15 cellular contexts compared by ENCODE assay signal in the genomic region with DNA sequence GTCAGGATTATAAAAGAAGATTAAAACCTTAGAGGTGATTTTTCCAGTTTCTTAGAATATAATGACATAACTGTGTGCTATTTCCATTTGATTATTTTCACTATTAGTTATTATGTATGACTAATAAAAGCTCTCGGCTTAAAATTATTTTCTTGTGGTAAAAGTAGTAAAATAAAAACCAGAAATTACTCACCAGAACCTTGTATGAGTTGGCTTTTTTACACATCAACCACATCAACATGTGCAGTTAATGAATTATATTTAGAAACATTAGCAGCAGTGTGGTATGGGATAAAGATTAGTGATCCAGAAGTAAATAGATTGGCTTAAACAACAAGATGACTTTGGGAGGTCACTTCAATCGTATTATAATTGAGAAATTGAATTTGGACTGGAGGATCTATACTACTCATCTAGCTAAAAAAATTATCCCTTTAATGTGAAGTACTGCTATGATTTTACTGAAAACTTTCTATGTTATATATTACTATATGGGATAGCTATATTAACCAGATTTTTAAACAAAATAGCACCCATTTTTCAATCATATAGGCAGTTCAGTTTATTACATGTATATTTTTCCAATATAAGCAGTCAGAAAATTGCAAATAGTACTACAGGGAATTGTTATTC. TPM values are rescaled to one million over a fixed set of nuclear protein-coding genes. Genes with fewer than 3 reads are reported as not detected.
A peak's percentile ranks its signal among the peaks of the same experiment; 100 is the strongest.
DNase-seq lines count a peak whose midpoint lies in the region; ATAC-seq, FAIRE-seq and TF ChIP-seq lines count a peak whose summit lies in the region.
"Had no signal": no experiment of that assay in that cellular context is flagged by ENCODE, and none has a peak within 500 bp of the region (broad histone marks: within the 10 kb centered on the region; RNA-seq: fewer than 3 reads in every experiment).

No MANE protein-coding gene starts in this region.

- H2AFZ ChIP-seq in endothelial cell of umbilical vein (ENCODE audit: low read depth, low read length) = peak overlapping the region; percentile 49

- POLR2A ChIA-PET in endothelial cell of umbilical vein (lab: Charles Lee) = interaction anchor here (1.0 kb wide), 1 partner anchor 52 kb away, joined by 3 read pairs; no protein-coding TSS in a partner anchor

- H4K20me1 ChIP-seq in BLaER1 = no peaks in the 10 kb centered on the region
- no peaks in the 10 kb centered on the region for H4K20me1 ChIP-seq in endothelial cell of umbilical vein (replicated peaks; ENCODE audit: control insufficient read depth, extremely low read depth, insufficient read depth, low read length)

- H3K9me3 ChIP-seq in BLaER1 (no peaks in the 10 kb centered on the region), endothelial cell of umbilical vein (replicated peaks; ENCODE audit: control insufficient read depth, insufficient read depth, low read length) (no peaks in the 10 kb centered on the region), HAP-1 (no peaks in the 10 kb centered on the region)
- H3K9me3 ChIP-seq: upper lobe of left lung had no signal

- H3K4me1 Mint-ChIP-seq in mesothelial cell of epicardium (peaks cover 28% of the 10 kb centered on the region), glutamatergic neuron (ENCODE audit: low read depth, unreplicated experiment) (no peaks in the 10 kb centered on the region)

- H3K9me1 ChIP-seq in endothelial cell of umbilical vein (replicated peaks; ENCODE audit: control insufficient read depth, extremely low read depth, insufficient read depth, low read length) = no peaks in the 10 kb centered on the region

- H3K4me3 ChIP-seq in BLaER1 (no peak overlapping the region), endothelial cell of umbilical vein (replicated peaks in 1 of 3; ENCODE audit: insufficient read depth in 1 of 3, low read depth in 1 of 3, low read length in 3 of 3) (no peak overlapping the region), HAP-1 (no peak overlapping the region)
- H3K4me3 ChIP-seq: upper lobe of left lung had no signal

- H3K27me3 ChIP-seq in BLaER1 = no peaks in the 10 kb centered on the region
- no peaks in the 10 kb centered on the region for H3K27me3 ChIP-seq in endothelial cell of umbilical vein (ENCODE audit: control insufficient read depth in 2 of 2, insufficient read depth in 2 of 2, low read length in 2 of 2)
- H3K27me3 ChIP-seq in HAP-1 (ENCODE audit: low read depth) = peaks cover 4% of the 10 kb centered on the region; the same call in 1 of the 2 replicates
- H3K27me3 ChIP-seq: upper lobe of left lung had no signal

- dilution Hi-C loops in endothelial cell of umbilical vein (cut with MboI; ENCODE audit: extremely low pct_ligation_motif_present, low sequenced_read_pairs) = no loop called here

- ATAC-seq in GM19035 (IDR thresholded peaks at IDR 0.05; ENCODE audit: unreplicated experiment) = peak; percentile 56
- ATAC-seq in HG03159 (IDR thresholded peaks at IDR 0.05; ENCODE audit: unreplicated experiment) = peak; percentile 58
- ATAC-seq: CD8-positive, alpha-beta T cell had no signal

- H3K36me3 ChIP-seq in BLaER1 (no peaks in the 10 kb centered on the region), endothelial cell of umbilical vein (ENCODE audit: control insufficient read depth in 2 of 2, extremely low read depth in 1 of 2, insufficient read depth in 2 of 2, low read length in 2 of 2) (no peaks in the 10 kb centered on the region), HAP-1 (replicated peaks) (no peaks in the 10 kb centered on the region)
- H3K36me3 ChIP-seq: upper lobe of left lung had no signal

- intact Hi-C loops in endothelial cell of umbilical vein (cut with micrococcal nuclease) = no loop called here

- H3K9me3 Mint-ChIP-seq in mesothelial cell of epicardium = no peaks in the 10 kb centered on the region
- no peaks in the 10 kb centered on the region for H3K9me3 Mint-ChIP-seq in glutamatergic neuron (ENCODE audit: unreplicated experiment)
- H3K9me3 Mint-ChIP-seq: activated T-helper 1 cell treated with anti-CD3 and anti-CD28 coated beads, Interleukin-12 subunit alpha, Interleukin-12 subunit beta, Interleukin-2, Interleukin-4 antibody, amounts not matched to agents 30 ng/mL and 10 ng/mL and 1 ng/mL, durations not matched to agents 14 hours and 24 hours and 36 hours; CD8-positive, alpha-beta T cell; dendritic cell treated with granulocyte-macrophage colony-stimulating factor and Interleukin-4, amounts not matched to agents 40 ng/mL and 50 ng/mL, for 4 days had no signal

- TF ChIP-seq CTCF in endothelial cell of umbilical vein (IDR thresholded peaks at IDR 0.05; ENCODE audit: extremely low read depth in 1 of 2, insufficient read depth in 1 of 2, low read depth in 1 of 2, low read length in 2 of 2) = no peak
- TF ChIP-seq CTCF in mesothelial cell of epicardium (IDR thresholded peaks at IDR 0.05; ENCODE audit: unreplicated experiment) = no peak
- TF ChIP-seq CTCF in glutamatergic neuron (IDR thresholded peaks at IDR 0.05; ENCODE audit: partially characterized antibody, unreplicated experiment) = no peak

- no peak overlapping the region for H3K27ac ChIP-seq in BLaER1
- H3K27ac ChIP-seq in endothelial cell of umbilical vein (ENCODE audit: insufficient read depth, low read depth, low read length) = no peak overlapping the region
- H3K27ac ChIP-seq: upper lobe of left lung had no signal

- no peaks in the 10 kb centered on the region for H3K36me3 Mint-ChIP-seq in mesothelial cell of epicardium
- no peaks in the 10 kb centered on the region for H3K36me3 Mint-ChIP-seq in glutamatergic neuron (ENCODE audit: unreplicated experiment)
- H3K36me3 Mint-ChIP-seq: CD8-positive, alpha-beta T cell had no signal

- no TSS peak for BruUV-seq in endothelial cell of umbilical vein (replicated peaks; lab: Mats Ljungman, UMichigan)

- DNase-seq in endothelial cell of umbilical vein (ENCODE audit: low read depth, low spot score) = peak; percentile 38
- no peak for DNase-seq in stimulated activated naive CD4-positive, alpha-beta T cell (lab: John Stamatoyannopoulos, UW)
- DNase-seq in mesothelial cell of epicardium (ENCODE audit: low spot score in 2 of 2, unreplicated experiment in 2 of 2) = no peak
- DNase-seq in HAP-1 (ENCODE audit: low spot score in 2 of 2) = no peak
- no peak for DNase-seq in glutamatergic neuron
- DNase-seq: CD8-positive, alpha-beta T cell; NCI-H1436; OCI-M1 had no signal

- FAIRE-seq in endothelial cell of umbilical vein (lab: Jason Lieb, UNC) = no peak

- H3K27me3 Mint-ChIP-seq in mesothelial cell of epicardium (ENCODE audit: low read depth) = no peaks in the 10 kb centered on the region
- H3K27me3 Mint-ChIP-seq in glutamatergic neuron (ENCODE audit: unreplicated experiment) = no peaks in the 10 kb centered on the region
- H3K27me3 Mint-ChIP-seq: dendritic cell treated with granulocyte-macrophage colony-stimulating factor and Interleukin-4, amounts not matched to agents 40 ng/mL and 50 ng/mL, for 4 days had no signal

- H3K4me1 ChIP-seq in BLaER1 = peaks cover 19% of the 10 kb centered on the region
- peaks cover 16% of the 10 kb centered on the region for H3K4me1 ChIP-seq in endothelial cell of umbilical vein (ENCODE audit: control insufficient read depth, extremely low read depth, insufficient read depth, low read length)
- 0 out of 2 replicates have a peak, but pooled peaks cover 3% of the 10 kb centered on the region for H3K4me1 ChIP-seq in HAP-1

- no peaks in the 10 kb centered on the region for H3K79me2 ChIP-seq in endothelial cell of umbilical vein (ENCODE audit: control insufficient read depth, insufficient read depth, low read length)

- in situ Hi-C loops in HAP-1 (cut with MboI; ENCODE audit: low sequenced_read_pairs) = no loop called here

- H3K27ac Mint-ChIP-seq in mesothelial cell of epicardium (no peak overlapping the region), glutamatergic neuron (ENCODE audit: unreplicated experiment) (no peak overlapping the region)
- H3K27ac Mint-ChIP-seq: activated T-helper 1 cell treated with anti-CD3 and anti-CD28 coated beads, Interleukin-12 subunit alpha, Interleukin-12 subunit beta, Interleukin-2, Interleukin-4 antibody, amounts not matched to agents 30 ng/mL and 10 ng/mL and 1 ng/mL, durations not matched to agents 14 hours and 24 hours and 36 hours; CD8-positive, alpha-beta T cell; dendritic cell treated with granulocyte-macrophage colony-stimulating factor and Interleukin-4, amounts not matched to agents 40 ng/mL and 50 ng/mL, for 4 days had no signal

- TF ChIP-seq POLR2A in endothelial cell of umbilical vein (IDR thresholded peaks at IDR 0.05; ENCODE audit: low read depth, low read length) = no peak

- peak overlapping the region; percentile 30; the same call in 1 of the 2 replicates for H3K4me2 ChIP-seq in BLaER1
- H3K4me2 ChIP-seq in endothelial cell of umbilical vein (ENCODE audit: insufficient read depth, low read length) = no peak overlapping the region

- H3K9ac ChIP-seq in BLaER1 (no peak overlapping the region), endothelial cell of umbilical vein (replicated peaks; ENCODE audit: extremely low read depth, insufficient read depth, low read length) (peak overlapping the region; percentile 27)

- H3K4me3 Mint-ChIP-seq in mesothelial cell of epicardium = no peak overlapping the region
- no peak overlapping the region for H3K4me3 Mint-ChIP-seq in glutamatergic neuron (ENCODE audit: unreplicated experiment)
- H3K4me3 Mint-ChIP-seq: activated T-helper 1 cell treated with anti-CD3 and anti-CD28 coated beads, Interleukin-12 subunit alpha, Interleukin-12 subunit beta, Interleukin-2, Interleukin-4 antibody, amounts not matched to agents 30 ng/mL and 10 ng/mL and 1 ng/mL, durations not matched to agents 14 hours and 24 hours and 36 hours; CD8-positive, alpha-beta T cell; dendritic cell treated with granulocyte-macrophage colony-stimulating factor and Interleukin-4, amounts not matched to agents 40 ng/mL and 50 ng/mL, for 4 days had no signal

- CTCF ChIA-PET in endothelial cell of umbilical vein (lab: Charles Lee) = interaction anchor here (0.7 to 3.4 kb wide), 5 partner anchors 15 to 241 kb away, joined by 3 to 68 read pairs (median 11); no protein-coding TSS in a partner anchor

RNA-seq across cellular contexts. Expression of a gene that starts 2.8 kb away (rescaled TPM):
- total RNA-seq in endothelial cell of umbilical vein (1.4 and 1.9 TPM in 2 replicates), mesothelial cell of epicardium (38.2 to 43.4 TPM (median 38.9 TPM) in 3 replicates), glutamatergic neuron (ENCODE audit: unreplicated experiment) (2.6 TPM)
- 0.58 and 0.60 TPM in 2 replicates for polyA plus RNA-seq in endothelial cell of umbilical vein
- 0.09 and 0.11 TPM in 2 replicates for polyA plus RNA-seq in endothelial cell of umbilical vein (2011; cell fraction: cytosol; rRNA removed)
- 5.2 and 6.3 TPM in 2 replicates for polyA plus RNA-seq in endothelial cell of umbilical vein (2011; cell fraction: nucleus; rRNA removed)
- 0.99 and 1.2 TPM in 2 replicates for polyA plus RNA-seq in endothelial cell of umbilical vein (2012)
- 1.4 and 1.7 TPM in 2 replicates for polyA minus RNA-seq in endothelial cell of umbilical vein
- not detected for polyA minus RNA-seq in endothelial cell of umbilical vein (2011; cell fraction: cytosol; rRNA and poly(A)+ RNA removed)
- 2.1 and 4.4 TPM in 2 replicates for polyA minus RNA-seq in endothelial cell of umbilical vein (2011; cell fraction: nucleus; rRNA and poly(A)+ RNA removed)

RNA-seq across cellular contexts. Expression of a gene that starts 5.3 kb away (rescaled TPM):
- total RNA-seq in endothelial cell of umbilical vein (0.46 TPM in 1 of 2 replicates, not detected in the other), mesothelial cell of epicardium (0.36 to 0.65 TPM in 2 of 3 replicates, not detected in the other), glutamatergic neuron (ENCODE audit: unreplicated experiment) (not detected)
- polyA plus RNA-seq in endothelial cell of umbilical vein = not detected in 2 replicates
- polyA plus RNA-seq in endothelial cell of umbilical vein (2011; cell fraction: cytosol; rRNA removed) = not detected in 2 replicates
- 0.18 and 0.28 TPM in 2 replicates for polyA plus RNA-seq in endothelial cell of umbilical vein (2011; cell fraction: nucleus; rRNA removed)
- polyA plus RNA-seq in endothelial cell of umbilical vein (2012) = not detected in 2 replicates
- not detected in 2 replicates for polyA minus RNA-seq in endothelial cell of umbilical vein
- not detected for polyA minus RNA-seq in endothelial cell of umbilical vein (2011; cell fraction: cytosol; rRNA and poly(A)+ RNA removed)
- polyA minus RNA-seq in endothelial cell of umbilical vein (2011; cell fraction: nucleus; rRNA and poly(A)+ RNA removed) = 0.82 TPM in 1 of 2 replicates, not detected in the other
- total RNA-seq: activated T-helper 1 cell treated with anti-CD3 and anti-CD28 coated beads, Interleukin-12 subunit alpha, Interleukin-12 subunit beta, Interleukin-2, Interleukin-4 antibody, amounts not matched to agents 30 ng/mL and 10 ng/mL and 1 ng/mL, durations not matched to agents 14 hours and 24 hours and 36 hours; CD8-positive, alpha-beta T cell had no signal

RNA-seq across cellular contexts. Expression of a gene that starts 8.6 kb away (rescaled TPM):
- total RNA-seq in endothelial cell of umbilical vein (1.5 and 1.6 TPM in 2 replicates), mesothelial cell of epicardium (0.24 to 0.31 TPM (median 0.29 TPM) in 3 replicates), glutamatergic neuron (ENCODE audit: unreplicated experiment) (not detected)
- polyA plus RNA-seq in endothelial cell of umbilical vein = 0.29 and 0.73 TPM in 2 replicates
- 1.0 and 1.1 TPM in 2 replicates for polyA plus RNA-seq in endothelial cell of umbilical vein (2011; cell fraction: cytosol; rRNA removed)
- polyA plus RNA-seq in endothelial cell of umbilical vein (2011; cell fraction: nucleus; rRNA removed) = 0.79 and 0.99 TPM in 2 replicates
- 27.9 and 33.9 TPM in 2 replicates for polyA plus RNA-seq in endothelial cell of umbilical vein (2012)
- polyA minus RNA-seq in endothelial cell of umbilical vein = 0.85 TPM in 1 of 2 replicates, not detected in the other
- polyA minus RNA-seq in endothelial cell of umbilical vein (2011; cell fraction: cytosol; rRNA and poly(A)+ RNA removed) = 14.6 TPM
- not detected in 2 replicates for polyA minus RNA-seq in endothelial cell of umbilical vein (2011; cell fraction: nucleus; rRNA and poly(A)+ RNA removed)
- total RNA-seq: CD8-positive, alpha-beta T cell had no signal
- polyA plus RNA-seq: neural cell had no signal

RNA-seq across cellular contexts. Expression of a gene that starts 53.8 kb away (rescaled TPM):
- 41.9 and 45.7 TPM in 2 replicates for total RNA-seq in endothelial cell of umbilical vein
- 19.8 and 29.1 TPM in 2 replicates for polyA plus RNA-seq in endothelial cell of umbilical vein
- polyA plus RNA-seq in endothelial cell of umbilical vein (2011; cell fraction: cytosol; rRNA removed) = 26.5 and 32.4 TPM in 2 replicates
- 42.5 and 57.7 TPM in 2 replicates for polyA plus RNA-seq in endothelial cell of umbilical vein (2011; cell fraction: nucleus; rRNA removed)
- polyA plus RNA-seq in endothelial cell of umbilical vein (2012) = 31.8 and 45.5 TPM in 2 replicates
- polyA minus RNA-seq in endothelial cell of umbilical vein = 13.6 and 16.2 TPM in 2 replicates
- polyA minus RNA-seq in endothelial cell of umbilical vein (2011; cell fraction: cytosol; rRNA and poly(A)+ RNA removed) = 15.2 TPM
- 21.1 and 33.6 TPM in 2 replicates for polyA minus RNA-seq in endothelial cell of umbilical vein (2011; cell fraction: nucleus; rRNA and poly(A)+ RNA removed)
- total RNA-seq in mesothelial cell of epicardium = 54.9 to 59.3 TPM (median 56.2 TPM) in 3 replicates
- total RNA-seq in glutamatergic neuron (ENCODE audit: unreplicated experiment) = 47.7 TPM

Comparison
In these comparisons a context has a peak if more than half of its experiments do, and no peak if none do; other contexts are left out.
1. RNA of a gene that starts 2.8 kb away (total RNA-seq): 38.2 to 43.4 TPM in mesothelial cell of epicardium; 2.6 TPM in glutamatergic neuron (single experiment) and 1.4 to 1.9 TPM in endothelial cell of umbilical vein; every median in the first group is over 10 times any median in the second.